Comparison of ENCODE assay signal across 25 cellular contexts in the genomic region with DNA sequence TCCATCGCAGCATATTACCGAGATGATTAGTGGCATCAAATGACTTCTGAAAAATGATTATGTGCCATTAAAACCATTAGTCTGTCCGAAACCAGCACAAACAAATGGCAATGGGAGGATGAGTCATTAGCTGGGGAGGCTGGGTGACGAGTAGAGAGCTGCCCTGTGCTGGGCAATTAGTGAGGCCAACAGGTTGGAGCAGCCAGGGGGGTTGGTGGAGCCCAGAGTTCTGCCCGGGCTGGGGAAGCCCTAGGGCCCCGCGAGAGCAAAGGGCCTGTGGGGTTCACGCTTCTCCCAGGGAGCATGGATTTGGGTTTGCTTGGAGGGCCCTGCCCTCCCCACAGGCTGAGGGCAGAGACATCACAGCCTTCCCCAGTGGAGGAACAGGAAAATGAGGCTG.
DNase-seq lines count a peak whose midpoint lies in the region; ATAC-seq and TF ChIP-seq lines count a peak whose summit lies in the region.
"Had no signal": no experiment of that assay in that cellular context is flagged by ENCODE, and none has a peak within 500 bp of the region (broad histone marks: within the 10 kb centered on the region; RNA-seq: fewer than 3 reads in every experiment).

No MANE protein-coding gene starts in this region.

- no peak overlapping the region for H3K4me3 Mint-ChIP-seq in glutamatergic neuron (ENCODE audit: unreplicated experiment)
- no peak overlapping the region for H3K4me3 Mint-ChIP-seq in natural killer cell treated with Interleukin-12 subunit alpha and Interleukin-12 subunit beta and Interleukin-15 and Interleukin-18, amount 100 ng/mL, for 72 hours
- H3K4me3 Mint-ChIP-seq: CD4-positive, alpha-beta memory T cell; HFFc6; T-helper 1 cell treated with Interleukin-12 subunit alpha and Interleukin-12 subunit beta and Interleukin-4 antibody, amounts not matched to agents 30 μg/mL and 1 μg/mL, for 36 hours had no signal

- peaks cover 12% of the 10 kb centered on the region for H3K27me3 Mint-ChIP-seq in glutamatergic neuron (ENCODE audit: unreplicated experiment)
- peaks cover 13 to 31% of the 10 kb centered on the region in 2 donors for H3K27me3 Mint-ChIP-seq in natural killer cell treated with Interleukin-12 subunit alpha and Interleukin-12 subunit beta and Interleukin-15 and Interleukin-18, amount 100 ng/mL, for 72 hours

- H3K36me3 Mint-ChIP-seq in glutamatergic neuron (ENCODE audit: unreplicated experiment): no peaks in the 10 kb centered on the region
- no peaks in the 10 kb centered on the region for H3K36me3 Mint-ChIP-seq in natural killer cell treated with Interleukin-12 subunit alpha and Interleukin-12 subunit beta and Interleukin-15 and Interleukin-18, amount 100 ng/mL, for 72 hours
- H3K36me3 Mint-ChIP-seq: CD4-positive, alpha-beta memory T cell had no signal

- no peak for ATAC-seq in GM19455 (IDR thresholded peaks at IDR 0.05; ENCODE audit: unreplicated experiment)
- ATAC-seq in natural killer cell treated with Interleukin-12 subunit alpha and Interleukin-12 subunit beta and Interleukin-15 and Interleukin-18, amount 100 ng/mL, for 72 hours: no peak
- ATAC-seq: Panc1 had no signal

- DNase-seq in DMS 273 (lab: John Stamatoyannopoulos, UW; ENCODE audit: unreplicated experiment) (peak; percentile 25), ELF-1 (ENCODE audit: low read depth, low spot score) (peak; percentile 21), NCI-H69 (lab: John Stamatoyannopoulos, UW) (peak; percentile 56), glutamatergic neuron (no peak), HuH-7.5 (ENCODE audit: low spot score) (no peak)
- no peak for DNase-seq in natural killer cell treated with Interleukin-12 subunit alpha and Interleukin-12 subunit beta and Interleukin-15 and Interleukin-18, amount 100 ng/mL, for 72 hours (ENCODE audit: low spot score)
- DNase-seq: ACHN; Caco-2; CD4-positive, alpha-beta memory T cell; DMS153; GDM1; HFFc6; Kasumi-1; MG63; NCI-H1048; NCI-H1417 treated with DMSO at 0.1 percent for 48 hours; NCI-H2081; NCI-H2171 treated with DMSO at 0.1 percent for 48 hours; NCI-H510A treated with DMSO at 0.1 percent for 48 hours; NCI-H774; SJCRH30; T1000 had no signal

- peak overlapping the region; percentile 55 for H3K27ac Mint-ChIP-seq in glutamatergic neuron (ENCODE audit: unreplicated experiment)
- H3K27ac Mint-ChIP-seq in natural killer cell treated with Interleukin-12 subunit alpha and Interleukin-12 subunit beta and Interleukin-15 and Interleukin-18, amount 100 ng/mL, for 72 hours: no peak overlapping the region
- H3K27ac Mint-ChIP-seq: CD4-positive, alpha-beta memory T cell; HFFc6; T-helper 1 cell treated with Interleukin-12 subunit alpha and Interleukin-12 subunit beta and Interleukin-4 antibody, amounts not matched to agents 30 μg/mL and 1 μg/mL, for 36 hours had no signal

- H3K9me3 Mint-ChIP-seq in glutamatergic neuron (ENCODE audit: unreplicated experiment): peaks cover 7% of the 10 kb centered on the region
- no peaks in the 10 kb centered on the region for H3K9me3 Mint-ChIP-seq in natural killer cell treated with Interleukin-12 subunit alpha and Interleukin-12 subunit beta and Interleukin-15 and Interleukin-18, amount 100 ng/mL, for 72 hours
- H3K9me3 Mint-ChIP-seq: CD4-positive, alpha-beta memory T cell; T-helper 1 cell treated with Interleukin-12 subunit alpha and Interleukin-12 subunit beta and Interleukin-4 antibody, amounts not matched to agents 30 μg/mL and 1 μg/mL, for 36 hours had no signal

- H3K4me1 Mint-ChIP-seq in glutamatergic neuron (ENCODE audit: low read depth, unreplicated experiment): peaks cover 57% of the 10 kb centered on the region
- peaks cover 3 to 5% of the 10 kb centered on the region in 2 donors for H3K4me1 Mint-ChIP-seq in natural killer cell treated with Interleukin-12 subunit alpha and Interleukin-12 subunit beta and Interleukin-15 and Interleukin-18, amount 100 ng/mL, for 72 hours (ENCODE audit: low read depth in 2 of 2)
- H3K4me1 Mint-ChIP-seq: CD4-positive, alpha-beta memory T cell had no signal

- TF ChIP-seq CTCF in glutamatergic neuron (IDR thresholded peaks at IDR 0.05; ENCODE audit: partially characterized antibody, unreplicated experiment): no peak

Comparison
In these comparisons a context has a peak if more than half of its experiments do, and no peak if none do; other contexts are left out.
1. DNase-seq: peak in DMS 273 (single experiment), ELF-1 (single experiment) and NCI-H69 (single experiment); none in glutamatergic neuron (single experiment), HuH-7.5 (single experiment) and natural killer cell treated with Interleukin-12 subunit alpha and Interleukin-12 subunit beta and Interleukin-15 and Interleukin-18, amount 100 ng/mL, for 72 hours (single experiment).